In genomic region chr2:204177977-204178522, GRCh38 we compare ENCODE assay signal across 8 cellular contexts.
DNase-seq lines count a peak whose midpoint lies in the region; ATAC-seq and TF ChIP-seq lines count a peak whose summit lies in the region.

No MANE protein-coding gene starts in this region.

- no peaks in the 10 kb centered on the region for H3K36me3 Mint-ChIP-seq in activated CD4-positive, alpha-beta T cell treated with anti-CD3 and anti-CD28 coated beads for 36 hours (ENCODE audit: low read depth)
- no peaks in the 10 kb centered on the region for H3K36me3 Mint-ChIP-seq in naive thymus-derived CD4-positive, alpha-beta T cell

- 41 to 54% (median 46%) methylated on average over 3 of the region's 3 CpGs for WGBS in stomach, 5 donors

- POLR2A ChIA-PET in BJ (lab: Charles Lee): no interaction called here
- POLR2A ChIA-PET in activated CD4-positive, alpha-beta T cell treated with anti-CD3 and anti-CD28 coated beads for 36 hours (lab: Charles Lee): no interaction called here
- POLR2A ChIA-PET in naive thymus-derived CD4-positive, alpha-beta T cell (lab: Charles Lee): interaction anchor here (0.6 kb wide), 2 partner anchors 9 to 10 kb away, joined by 3 to 4 read pairs; no protein-coding TSS in a partner anchor

- H3K27ac Mint-ChIP-seq in activated CD4-positive, alpha-beta T cell treated with anti-CD3 and anti-CD28 coated beads for 36 hours: no peak overlapping the region
- no peak overlapping the region for H3K27ac Mint-ChIP-seq in naive thymus-derived CD4-positive, alpha-beta T cell

- no peak overlapping the region for H3K27ac ChIP-seq in dorsolateral prefrontal cortex
- no peak overlapping the region for H3K27ac ChIP-seq in naive thymus-derived CD4-positive, alpha-beta T cell (ENCODE audit: low read depth, low read length)
- H3K27ac ChIP-seq in stomach: no peak overlapping the region

- TF ChIP-seq CTCF in BJ (IDR thresholded peaks at IDR 0.05; ENCODE audit: insufficient read depth, low read depth, low read length) (peak; percentile 50), dorsolateral prefrontal cortex (IDR thresholded peaks at IDR 0.05 in 54 of 56, conservative IDR thresholded peaks at IDR 0.05 in 2 of 56; ENCODE audit: low read depth in 1 of 56, partially characterized antibody in 56 of 56) (peak in 53 of 56 donors; percentile 20 to 68 (median 49)), stomach (IDR thresholded peaks at IDR 0.05) (peak in 4 of 7 experiments; percentile 40 to 65 (median 57))

- TF ChIP-seq EP300 in stomach (IDR thresholded peaks at IDR 0.05): no peak

- H3K4me3 Mint-ChIP-seq in activated CD4-positive, alpha-beta T cell treated with anti-CD3 and anti-CD28 coated beads for 36 hours: no peak overlapping the region
- no peak overlapping the region for H3K4me3 Mint-ChIP-seq in naive thymus-derived CD4-positive, alpha-beta T cell

- ATAC-seq in GM19372 (IDR thresholded peaks at IDR 0.05; ENCODE audit: low read depth, unreplicated experiment) (peak; percentile 88), GM18858 (IDR thresholded peaks at IDR 0.05; ENCODE audit: unreplicated experiment) (no peak)
- ATAC-seq in activated CD4-positive, alpha-beta T cell treated with anti-CD3 and anti-CD28 coated beads for 36 hours: peak; percentile 95
- ATAC-seq in naive thymus-derived CD4-positive, alpha-beta T cell: peak; percentile 73

- no peaks in the 10 kb centered on the region for H3K4me1 ChIP-seq in naive thymus-derived CD4-positive, alpha-beta T cell (ENCODE audit: control insufficient read depth in 2 of 2, insufficient read depth in 2 of 2, low read length in 2 of 2)
- H3K4me1 ChIP-seq in stomach: no peaks in the 10 kb centered on the region

- H3K4me3 ChIP-seq in BJ (ENCODE audit: low read depth, low read length) (no peak overlapping the region), dorsolateral prefrontal cortex (no peak overlapping the region), stomach (no peak overlapping the region)
- H3K4me3 ChIP-seq in naive thymus-derived CD4-positive, alpha-beta T cell (ENCODE audit: low read length): no peak overlapping the region

- H3K4me1 Mint-ChIP-seq in activated CD4-positive, alpha-beta T cell treated with anti-CD3 and anti-CD28 coated beads for 36 hours: peaks cover 8% of the 10 kb centered on the region
- H3K4me1 Mint-ChIP-seq in naive thymus-derived CD4-positive, alpha-beta T cell: peaks cover 0 to 10% (median 0%) of the 10 kb centered on the region in 7 donors

- no peaks in the 10 kb centered on the region for H3K9me3 Mint-ChIP-seq in activated CD4-positive, alpha-beta T cell treated with anti-CD3 and anti-CD28 coated beads for 36 hours (ENCODE audit: low read depth)
- no peaks in the 10 kb centered on the region for H3K9me3 Mint-ChIP-seq in naive thymus-derived CD4-positive, alpha-beta T cell

- no peaks in the 10 kb centered on the region for H3K27me3 ChIP-seq in BJ (ENCODE audit: control insufficient read depth, insufficient read depth, low read length)
- H3K27me3 ChIP-seq in dorsolateral prefrontal cortex: peaks cover 0 to 4% (median 0%) of the 10 kb centered on the region in 45 donors
- no peaks in the 10 kb centered on the region for H3K27me3 ChIP-seq in naive thymus-derived CD4-positive, alpha-beta T cell (ENCODE audit: control insufficient read depth in 2 of 2, insufficient read depth in 2 of 2, low read length in 2 of 2)
- no peaks in the 10 kb centered on the region for H3K27me3 ChIP-seq in stomach

- H3K36me3 ChIP-seq in BJ (ENCODE audit: control insufficient read depth, insufficient read depth, low read length) (no peaks in the 10 kb centered on the region), stomach (no peaks in the 10 kb centered on the region)
- no peaks in the 10 kb centered on the region for H3K36me3 ChIP-seq in naive thymus-derived CD4-positive, alpha-beta T cell (ENCODE audit: control insufficient read depth in 2 of 3, insufficient read depth in 3 of 3, low read length in 3 of 3)

- TF ChIP-seq POLR2A in stomach (IDR thresholded peaks at IDR 0.05): no peak

- no peaks in the 10 kb centered on the region for H3K9me3 ChIP-seq in naive thymus-derived CD4-positive, alpha-beta T cell (ENCODE audit: control insufficient read depth in 2 of 3, low read length in 3 of 3)
- H3K9me3 ChIP-seq in stomach: no peaks in the 10 kb centered on the region

- intact Hi-C loops in activated CD4-positive, alpha-beta T cell treated with anti-CD3 and anti-CD28 coated beads for 36 hours (cut with DNase I, micrococcal nuclease): loop anchor here (1.0 to 2.0 kb wide), 7 partner anchors 33 to 249 kb away; no protein-coding TSS in a partner anchor
- intact Hi-C loops in dorsolateral prefrontal cortex (cut with DNase I): no loop called here
- intact Hi-C loops in naive thymus-derived CD4-positive, alpha-beta T cell (cut with micrococcal nuclease): loop anchor here (1.0 to 2.0 kb wide), 7 partner anchors 33 to 693 kb away; no protein-coding TSS in a partner anchor
- intact Hi-C loops in stomach (cut with DNase I; ENCODE audit: low total_unique reads): no loop called here

- peaks cover 7% of the 10 kb centered on the region for H3K27me3 Mint-ChIP-seq in activated CD4-positive, alpha-beta T cell treated with anti-CD3 and anti-CD28 coated beads for 36 hours
- H3K27me3 Mint-ChIP-seq in naive thymus-derived CD4-positive, alpha-beta T cell: peaks cover 8 to 36% (median 12%) of the 10 kb centered on the region in 5 donors

- DNase-seq in BJ (ENCODE audit: low read depth) (no peak), HuH-7.5 (ENCODE audit: low spot score) (peak; percentile 12), dorsolateral prefrontal cortex (no peak), stomach (peak; percentile 56)
- DNase-seq in activated CD4-positive, alpha-beta T cell treated with anti-CD3 and anti-CD28 coated beads for 36 hours: peak; percentile 85
- DNase-seq in naive thymus-derived CD4-positive, alpha-beta T cell: peak; percentile 35 to 75 (median 63)

- CTCF ChIA-PET in BJ (lab: Yijun Ruan, JAX): interaction anchor here (0.6 to 1.9 kb wide), 12 partner anchors 9 to 155 kb away, joined by 3 to 10 read pairs (median 3); no protein-coding TSS in a partner anchor
- CTCF ChIA-PET in activated CD4-positive, alpha-beta T cell treated with anti-CD3 and anti-CD28 coated beads for 36 hours (lab: Charles Lee): interaction anchor here (0.6 to 8.0 kb wide), 51 partner anchors 8 to 1866 kb away, joined by 3 to 137 read pairs (median 5); no protein-coding TSS in a partner anchor
- CTCF ChIA-PET in naive thymus-derived CD4-positive, alpha-beta T cell (lab: Charles Lee): interaction anchor here (0.7 to 5.4 kb wide), 14 partner anchors 11 to 259 kb away, joined by 3 to 54 read pairs (median 5); no protein-coding TSS in a partner anchor

Comparison
In these comparisons a context has a peak if more than half of its experiments do, and no peak if none do; other contexts are left out.
1. DNase-seq: peak in HuH-7.5 (single experiment), activated CD4-positive, alpha-beta T cell treated with anti-CD3 and anti-CD28 coated beads for 36 hours (single experiment), naive thymus-derived CD4-positive, alpha-beta T cell (9 of 9) and stomach (single experiment); none in BJ (single experiment) and dorsolateral prefrontal cortex (0 of 10).
2. intact Hi-C loops: an anchor here in activated CD4-positive, alpha-beta T cell treated with anti-CD3 and anti-CD28 coated beads for 36 hours (1.0 to 2.0 kb wide) and naive thymus-derived CD4-positive, alpha-beta T cell (1.0 to 2.0 kb wide); none called in dorsolateral prefrontal cortex and stomach.
3. Peak in every context shown above with its lines, with median percentiles within 50 percentile points of each other: CTCF ChIP-seq.